ENCODE assay signal across 1 cellular context in genomic region chr10:3828404-3829192, GRCh38.
TF ChIP-seq lines count a peak whose summit lies in the region.

No MANE protein-coding gene starts in this region.

TF ChIP-seq in K562, 482 proteins besides CTCF, POLR2A, EP300 and RAD21 (continued from another document and continues in another):
- TF ChIP-seq, protein P1, sequence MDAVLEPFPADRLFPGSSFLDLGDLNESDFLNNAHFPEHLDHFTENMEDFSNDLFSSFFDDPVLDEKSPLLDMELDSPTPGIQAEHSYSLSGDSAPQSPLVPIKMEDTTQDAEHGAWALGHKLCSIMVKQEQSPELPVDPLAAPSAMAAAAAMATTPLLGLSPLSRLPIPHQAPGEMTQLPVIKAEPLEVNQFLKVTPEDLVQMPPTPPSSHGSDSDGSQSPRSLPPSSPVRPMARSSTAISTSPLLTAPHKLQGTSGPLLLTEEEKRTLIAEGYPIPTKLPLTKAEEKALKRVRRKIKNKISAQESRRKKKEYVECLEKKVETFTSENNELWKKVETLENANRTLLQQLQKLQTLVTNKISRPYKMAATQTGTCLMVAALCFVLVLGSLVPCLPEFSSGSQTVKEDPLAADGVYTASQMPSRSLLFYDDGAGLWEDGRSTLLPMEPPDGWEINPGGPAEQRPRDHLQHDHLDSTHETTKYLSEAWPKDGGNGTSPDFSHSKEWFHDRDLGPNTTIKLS (IDR thresholded peaks at IDR 0.05; ENCODE audit: borderline replicate concordance, low read depth) = no peak
- TF ChIP-seq ZNF766 (CRISPR knock-in tag; conservative IDR thresholded peaks at IDR 0.05) = peak; percentile 62; the same call in 1 of the 2 replicates
- no peak for TF ChIP-seq ZNF41 (CRISPR knock-in tag; conservative IDR thresholded peaks at IDR 0.05)
- TF ChIP-seq ZSCAN29 (IDR thresholded peaks at IDR 0.05) = no peak
- TF ChIP-seq RBM22 (IDR thresholded peaks at IDR 0.05; ENCODE audit: low read depth, low read length, poor library complexity, severe bottlenecking) = no peak
- TF ChIP-seq ILK (tag; IDR thresholded peaks at IDR 0.05; ENCODE audit: borderline replicate concordance, low read depth) = no peak
- TF ChIP-seq RBM14 (IDR thresholded peaks at IDR 0.05; ENCODE audit: borderline replicate concordance, insufficient read depth, low read depth, low read length) = no peak
- no peak for TF ChIP-seq CEBPB (tag; IDR thresholded peaks at IDR 0.05)
- no peak for TF ChIP-seq HIVEP1 (CRISPR knock-in tag; IDR thresholded peaks at IDR 0.05)
- TF ChIP-seq CBFA2T2 (conservative IDR thresholded peaks at IDR 0.05) = no peak
- TF ChIP-seq DEAF1 (CRISPR knock-in tag; IDR thresholded peaks at IDR 0.05) = no peak
- no peak for TF ChIP-seq ADNP (tag; IDR thresholded peaks at IDR 0.05)
- no peak for TF ChIP-seq SIRT6 (IDR thresholded peaks at IDR 0.05; ENCODE audit: low read depth, low read length)
- TF ChIP-seq, protein P2, sequence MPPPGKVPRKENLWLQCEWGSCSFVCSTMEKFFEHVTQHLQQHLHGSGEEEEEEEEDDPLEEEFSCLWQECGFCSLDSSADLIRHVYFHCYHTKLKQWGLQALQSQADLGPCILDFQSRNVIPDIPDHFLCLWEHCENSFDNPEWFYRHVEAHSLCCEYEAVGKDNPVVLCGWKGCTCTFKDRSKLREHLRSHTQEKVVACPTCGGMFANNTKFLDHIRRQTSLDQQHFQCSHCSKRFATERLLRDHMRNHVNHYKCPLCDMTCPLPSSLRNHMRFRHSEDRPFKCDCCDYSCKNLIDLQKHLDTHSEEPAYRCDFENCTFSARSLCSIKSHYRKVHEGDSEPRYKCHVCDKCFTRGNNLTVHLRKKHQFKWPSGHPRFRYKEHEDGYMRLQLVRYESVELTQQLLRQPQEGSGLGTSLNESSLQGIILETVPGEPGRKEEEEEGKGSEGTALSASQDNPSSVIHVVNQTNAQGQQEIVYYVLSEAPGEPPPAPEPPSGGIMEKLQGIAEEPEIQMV (tag; conservative IDR thresholded peaks at IDR 0.05; ENCODE audit: low read depth) = no peak
- TF ChIP-seq, protein P3, sequence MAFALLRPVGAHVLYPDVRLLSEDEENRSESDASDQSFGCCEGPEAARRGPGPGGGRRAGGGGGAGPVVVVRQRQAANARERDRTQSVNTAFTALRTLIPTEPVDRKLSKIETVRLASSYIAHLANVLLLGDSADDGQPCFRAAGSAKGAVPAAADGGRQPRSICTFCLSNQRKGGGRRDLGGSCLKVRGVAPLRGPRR (CRISPR knock-in tag; IDR thresholded peaks at IDR 0.05) = no peak
- no peak for TF ChIP-seq SRSF7 (optimal IDR thresholded peaks at IDR 0.05; ENCODE audit: low read depth, low read length)
- peak in 1 of 2 experiments; percentile 27; a peak in 1 of 4 replicates for TF ChIP-seq KDM1A (IDR thresholded peaks at IDR 0.05)
- peak; percentile 21; the same call in 1 of the 2 replicates for TF ChIP-seq ZBTB17 (CRISPR knock-in tag; IDR thresholded peaks at IDR 0.05)
- TF ChIP-seq, protein P4, sequence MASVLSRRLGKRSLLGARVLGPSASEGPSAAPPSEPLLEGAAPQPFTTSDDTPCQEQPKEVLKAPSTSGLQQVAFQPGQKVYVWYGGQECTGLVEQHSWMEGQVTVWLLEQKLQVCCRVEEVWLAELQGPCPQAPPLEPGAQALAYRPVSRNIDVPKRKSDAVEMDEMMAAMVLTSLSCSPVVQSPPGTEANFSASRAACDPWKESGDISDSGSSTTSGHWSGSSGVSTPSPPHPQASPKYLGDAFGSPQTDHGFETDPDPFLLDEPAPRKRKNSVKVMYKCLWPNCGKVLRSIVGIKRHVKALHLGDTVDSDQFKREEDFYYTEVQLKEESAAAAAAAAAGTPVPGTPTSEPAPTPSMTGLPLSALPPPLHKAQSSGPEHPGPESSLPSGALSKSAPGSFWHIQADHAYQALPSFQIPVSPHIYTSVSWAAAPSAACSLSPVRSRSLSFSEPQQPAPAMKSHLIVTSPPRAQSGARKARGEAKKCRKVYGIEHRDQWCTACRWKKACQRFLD (CRISPR knock-in tag; IDR thresholded peaks at IDR 0.05) = no peak; the same call in 1 of the 2 replicates
- no peak for TF ChIP-seq ZNF431 (CRISPR knock-in tag; IDR thresholded peaks at IDR 0.05)
- TF ChIP-seq, protein P5, sequence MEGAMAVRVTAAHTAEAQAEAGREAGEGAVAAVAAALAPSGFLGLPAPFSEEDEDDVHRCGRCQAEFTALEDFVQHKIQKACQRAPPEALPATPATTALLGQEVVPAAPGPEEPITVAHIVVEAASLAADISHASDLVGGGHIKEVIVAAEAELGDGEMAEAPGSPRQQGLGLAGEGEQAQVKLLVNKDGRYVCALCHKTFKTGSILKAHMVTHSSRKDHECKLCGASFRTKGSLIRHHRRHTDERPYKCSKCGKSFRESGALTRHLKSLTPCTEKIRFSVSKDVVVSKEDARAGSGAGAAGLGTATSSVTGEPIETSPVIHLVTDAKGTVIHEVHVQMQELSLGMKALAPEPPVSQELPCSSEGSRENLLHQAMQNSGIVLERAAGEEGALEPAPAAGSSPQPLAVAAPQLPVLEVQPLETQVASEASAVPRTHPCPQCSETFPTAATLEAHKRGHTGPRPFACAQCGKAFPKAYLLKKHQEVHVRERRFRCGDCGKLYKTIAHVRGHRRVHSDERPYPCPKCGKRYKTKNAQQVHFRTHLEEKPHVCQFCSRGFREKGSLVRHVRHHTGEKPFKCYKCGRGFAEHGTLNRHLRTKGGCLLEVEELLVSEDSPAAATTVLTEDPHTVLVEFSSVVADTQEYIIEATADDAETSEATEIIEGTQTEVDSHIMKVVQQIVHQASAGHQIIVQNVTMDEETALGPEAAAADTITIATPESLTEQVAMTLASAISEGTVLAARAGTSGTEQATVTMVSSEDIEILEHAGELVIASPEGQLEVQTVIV (CRISPR knock-in tag; IDR thresholded peaks at IDR 0.05; ENCODE audit: borderline replicate concordance) = no peak
- TF ChIP-seq, protein P6, sequence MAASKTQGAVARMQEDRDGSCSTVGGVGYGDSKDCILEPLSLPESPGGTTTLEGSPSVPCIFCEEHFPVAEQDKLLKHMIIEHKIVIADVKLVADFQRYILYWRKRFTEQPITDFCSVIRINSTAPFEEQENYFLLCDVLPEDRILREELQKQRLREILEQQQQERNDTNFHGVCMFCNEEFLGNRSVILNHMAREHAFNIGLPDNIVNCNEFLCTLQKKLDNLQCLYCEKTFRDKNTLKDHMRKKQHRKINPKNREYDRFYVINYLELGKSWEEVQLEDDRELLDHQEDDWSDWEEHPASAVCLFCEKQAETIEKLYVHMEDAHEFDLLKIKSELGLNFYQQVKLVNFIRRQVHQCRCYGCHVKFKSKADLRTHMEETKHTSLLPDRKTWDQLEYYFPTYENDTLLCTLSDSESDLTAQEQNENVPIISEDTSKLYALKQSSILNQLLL (CRISPR knock-in tag; IDR thresholded peaks at IDR 0.05; ENCODE audit: borderline replicate concordance) = no peak
- TF ChIP-seq RBM39 (optimal IDR thresholded peaks at IDR 0.05; ENCODE audit: low read depth, low read length) = no peak
- TF ChIP-seq, protein P7, sequence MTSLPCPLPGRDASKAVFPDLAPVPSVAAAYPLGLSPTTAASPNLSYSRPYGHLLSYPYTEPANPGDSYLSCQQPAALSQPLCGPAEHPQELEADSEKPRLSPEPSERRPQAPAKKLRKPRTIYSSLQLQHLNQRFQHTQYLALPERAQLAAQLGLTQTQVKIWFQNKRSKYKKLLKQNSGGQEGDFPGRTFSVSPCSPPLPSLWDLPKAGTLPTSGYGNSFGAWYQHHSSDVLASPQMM (CRISPR knock-in tag; IDR thresholded peaks at IDR 0.05) = no peak
- TF ChIP-seq ZBTB9 (CRISPR knock-in tag; IDR thresholded peaks at IDR 0.05) = no peak
- TF ChIP-seq ARID2 (IDR thresholded peaks at IDR 0.05) = peak; percentile 68; the same call in 1 of the 2 replicates
- TF ChIP-seq, protein P8, sequence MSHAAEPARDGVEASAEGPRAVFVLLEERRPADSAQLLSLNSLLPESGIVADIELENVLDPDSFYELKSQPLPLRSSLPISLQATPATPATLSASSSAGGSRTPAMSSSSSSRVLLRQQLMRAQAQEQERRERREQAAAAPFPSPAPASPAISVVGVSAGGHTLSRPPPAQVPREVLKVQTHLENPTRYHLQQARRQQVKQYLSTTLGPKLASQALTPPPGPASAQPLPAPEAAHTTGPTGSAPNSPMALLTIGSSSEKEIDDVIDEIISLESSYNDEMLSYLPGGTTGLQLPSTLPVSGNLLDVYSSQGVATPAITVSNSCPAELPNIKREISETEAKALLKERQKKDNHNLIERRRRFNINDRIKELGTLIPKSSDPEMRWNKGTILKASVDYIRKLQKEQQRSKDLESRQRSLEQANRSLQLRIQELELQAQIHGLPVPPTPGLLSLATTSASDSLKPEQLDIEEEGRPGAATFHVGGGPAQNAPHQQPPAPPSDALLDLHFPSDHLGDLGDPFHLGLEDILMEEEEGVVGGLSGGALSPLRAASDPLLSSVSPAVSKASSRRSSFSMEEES (CRISPR knock-in tag; IDR thresholded peaks at IDR 0.05) = 0 out of 2 replicates have a peak, but pooled peaks have one; percentile 17
- peak; percentile 68 for TF ChIP-seq ELF2 (CRISPR knock-in tag; IDR thresholded peaks at IDR 0.05)
- no peak for TF ChIP-seq JUN (IDR thresholded peaks at IDR 0.05; ENCODE audit: borderline replicate concordance, low read depth, low read length)
- no peak for TF ChIP-seq JUN (CRISPR knock-in tag; IDR thresholded peaks at IDR 0.05; ENCODE audit: borderline replicate concordance)
- TF ChIP-seq, protein P9, sequence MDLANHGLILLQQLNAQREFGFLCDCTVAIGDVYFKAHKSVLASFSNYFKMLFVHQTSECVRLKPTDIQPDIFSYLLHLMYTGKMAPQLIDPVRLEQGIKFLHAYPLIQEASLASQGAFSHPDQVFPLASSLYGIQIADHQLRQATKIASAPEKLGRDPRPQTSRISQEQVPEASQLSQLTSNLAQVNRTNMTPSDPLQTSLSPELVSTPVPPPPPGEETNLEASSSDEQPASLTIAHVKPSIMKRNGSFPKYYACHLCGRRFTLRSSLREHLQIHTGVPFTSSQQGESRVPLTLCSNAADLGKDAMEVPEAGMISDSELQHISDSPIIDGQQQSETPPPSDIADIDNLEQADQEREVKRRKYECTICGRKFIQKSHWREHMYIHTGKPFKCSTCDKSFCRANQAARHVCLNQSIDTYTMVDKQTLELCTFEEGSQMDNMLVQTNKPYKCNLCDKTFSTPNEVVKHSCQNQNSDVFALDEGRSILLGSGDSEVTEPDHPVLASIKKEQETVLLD (IDR thresholded peaks at IDR 0.05) = 0 out of 2 replicates have a peak, but pooled peaks have one; percentile 9
- TF ChIP-seq POLR3G (IDR thresholded peaks at IDR 0.05; ENCODE audit: extremely low read depth, insufficient read length, insufficient replicate concordance) = no peak
- no peak for TF ChIP-seq BCL6 (CRISPR knock-in tag; IDR thresholded peaks at IDR 0.05)
- TF ChIP-seq TAF9B (IDR thresholded peaks at IDR 0.05; ENCODE audit: partially characterized antibody) = peak; percentile 14
- TF ChIP-seq, protein P10, sequence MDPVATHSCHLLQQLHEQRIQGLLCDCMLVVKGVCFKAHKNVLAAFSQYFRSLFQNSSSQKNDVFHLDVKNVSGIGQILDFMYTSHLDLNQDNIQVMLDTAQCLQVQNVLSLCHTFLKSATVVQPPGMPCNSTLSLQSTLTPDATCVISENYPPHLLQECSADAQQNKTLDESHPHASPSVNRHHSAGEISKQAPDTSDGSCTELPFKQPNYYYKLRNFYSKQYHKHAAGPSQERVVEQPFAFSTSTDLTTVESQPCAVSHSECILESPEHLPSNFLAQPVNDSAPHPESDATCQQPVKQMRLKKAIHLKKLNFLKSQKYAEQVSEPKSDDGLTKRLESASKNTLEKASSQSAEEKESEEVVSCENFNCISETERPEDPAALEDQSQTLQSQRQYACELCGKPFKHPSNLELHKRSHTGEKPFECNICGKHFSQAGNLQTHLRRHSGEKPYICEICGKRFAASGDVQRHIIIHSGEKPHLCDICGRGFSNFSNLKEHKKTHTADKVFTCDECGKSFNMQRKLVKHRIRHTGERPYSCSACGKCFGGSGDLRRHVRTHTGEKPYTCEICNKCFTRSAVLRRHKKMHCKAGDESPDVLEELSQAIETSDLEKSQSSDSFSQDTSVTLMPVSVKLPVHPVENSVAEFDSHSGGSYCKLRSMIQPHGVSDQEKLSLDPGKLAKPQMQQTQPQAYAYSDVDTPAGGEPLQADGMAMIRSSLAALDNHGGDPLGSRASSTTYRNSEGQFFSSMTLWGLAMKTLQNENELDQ (CRISPR knock-in tag; IDR thresholded peaks at IDR 0.05; ENCODE audit: borderline replicate concordance) = no peak
- TF ChIP-seq PHF20 (IDR thresholded peaks at IDR 0.05; ENCODE audit: partially characterized antibody) = peak; percentile 12
- TF ChIP-seq PML (IDR thresholded peaks at IDR 0.05; ENCODE audit: low read length) = no peak
- no peak for TF ChIP-seq JUNB (CRISPR knock-in tag; conservative IDR thresholded peaks at IDR 0.05)
- no peak for TF ChIP-seq NUFIP1 (IDR thresholded peaks at IDR 0.05; ENCODE audit: partially characterized antibody)
- no peak for TF ChIP-seq ZNF121 (CRISPR knock-in tag; conservative IDR thresholded peaks at IDR 0.05)
- TF ChIP-seq ZZZ3 (IDR thresholded peaks at IDR 0.05) = no peak
- TF ChIP-seq GTF2A2 (tag; IDR thresholded peaks at IDR 0.05) = no peak
- no peak for TF ChIP-seq ZBTB5 (IDR thresholded peaks at IDR 0.05)
- no peak for TF ChIP-seq ZBTB8A (IDR thresholded peaks at IDR 0.05; ENCODE audit: partially characterized antibody)
